10 cellular contexts compared by ENCODE assay signal in the genomic region with DNA sequence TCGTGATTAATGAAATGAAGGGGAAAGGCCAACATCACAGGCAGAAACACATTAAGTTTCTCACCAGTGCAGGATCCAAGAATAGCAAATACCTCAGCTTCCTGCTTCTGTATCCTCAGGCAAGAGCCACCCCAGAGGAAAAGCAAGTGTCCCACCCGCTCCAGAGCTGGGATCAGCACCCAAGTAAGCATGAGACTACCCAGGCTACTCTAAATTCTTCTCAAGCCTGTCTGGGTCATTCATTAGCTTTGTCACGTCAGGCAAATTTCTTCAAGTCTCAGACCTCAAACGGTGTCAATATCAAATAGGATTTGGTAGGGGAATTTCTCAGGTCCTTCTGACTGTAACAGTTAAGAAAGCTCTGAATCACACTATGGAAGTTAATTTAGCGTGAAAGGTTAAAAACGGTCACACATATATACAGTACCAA. TPM values are rescaled to one million over a fixed set of nuclear protein-coding genes. Genes with fewer than 3 reads are reported as not detected.
DNase-seq lines count a peak whose midpoint lies in the region; ATAC-seq and TF ChIP-seq lines count a peak whose summit lies in the region.
"Had no signal": no experiment of that assay in that cellular context is flagged by ENCODE, and none has a peak within 500 bp of the region (broad histone marks: within the 10 kb centered on the region; RNA-seq: fewer than 3 reads in every experiment).

No MANE protein-coding gene starts in this region.

- H3K4me1 Mint-ChIP-seq in nephron progenitor cell, result peaks cover 10% of the 10 kb centered on the region

- no peak overlapping the region for H3K4me3 Mint-ChIP-seq in nephron progenitor cell
- H3K4me3 Mint-ChIP-seq: activated naive CD8-positive, alpha-beta T cell treated with anti-CD3 and anti-CD28 coated beads, Interleukin-2, amount 10 ng/mL, durations not matched to agents 7 days and 5 days had no signal

- peaks cover 74% of the 10 kb centered on the region for H3K36me3 Mint-ChIP-seq in nephron progenitor cell (ENCODE audit: low read depth)

- no peak overlapping the region for H3K4me3 ChIP-seq in astrocyte of the spinal cord (ENCODE audit: low read depth, low read length)
- H3K4me3 ChIP-seq in psoas muscle, result no peak overlapping the region

- no peak overlapping the region for H3K27ac Mint-ChIP-seq in nephron progenitor cell
- H3K27ac Mint-ChIP-seq: activated naive CD8-positive, alpha-beta T cell treated with anti-CD3 and anti-CD28 coated beads, Interleukin-2, amount 10 ng/mL, durations not matched to agents 7 days and 5 days had no signal

- H3K4me1 ChIP-seq in psoas muscle, result peaks cover 19% of the 10 kb centered on the region

- H3K36me3 ChIP-seq in psoas muscle (ENCODE audit: insufficient read depth in 1 of 2, low read depth in 1 of 2), result no peaks in the 10 kb centered on the region

- intact Hi-C loops in psoas muscle (cut with DNase I), result no loop called here

- no peaks in the 10 kb centered on the region for H3K27me3 ChIP-seq in psoas muscle (ENCODE audit: insufficient read depth in 3 of 3, low read length in 2 of 3)

- ATAC-seq in GM18861 (IDR thresholded peaks at IDR 0.05; ENCODE audit: unreplicated experiment), result peak; percentile 86
- ATAC-seq in HG03097 (IDR thresholded peaks at IDR 0.05; ENCODE audit: low FRiP score, unreplicated experiment), result peak; percentile 77
- peak; percentile 65 to 72 (median 68) for ATAC-seq in psoas muscle
- ATAC-seq in GM21515 (IDR thresholded peaks at IDR 0.05; ENCODE audit: unreplicated experiment), result no peak
- ATAC-seq in GM19455 (IDR thresholded peaks at IDR 0.05; ENCODE audit: unreplicated experiment), result no peak

- H3K27ac ChIP-seq in psoas muscle, result peak overlapping the region; percentile 51

- H3K27me3 Mint-ChIP-seq in nephron progenitor cell (ENCODE audit: low read depth, poor library complexity), result no peaks in the 10 kb centered on the region
- H3K27me3 Mint-ChIP-seq: activated naive CD8-positive, alpha-beta T cell treated with anti-CD3 and anti-CD28 coated beads, Interleukin-2, amount 10 ng/mL, durations not matched to agents 7 days and 5 days had no signal

- no peak for TF ChIP-seq CTCF in astrocyte of the spinal cord (IDR thresholded peaks at IDR 0.05; ENCODE audit: low read depth, low read length)
- TF ChIP-seq CTCF in psoas muscle (IDR thresholded peaks at IDR 0.05), result no peak
- TF ChIP-seq CTCF in nephron progenitor cell (IDR thresholded peaks at IDR 0.05), result no peak

- in situ Hi-C loops in astrocyte of the spinal cord (cut with HindIII; ENCODE audit: low sequenced_read_pairs), result no loop called here

- DNase-seq in astrocyte of the spinal cord (ENCODE audit: low read depth, low spot score), result peak; percentile 87
- DNase-seq in psoas muscle, result no peak
- DNase-seq in nephron progenitor cell, result no peak
- DNase-seq in NCI-H1694 (lab: John Stamatoyannopoulos, UW), result no peak
- DNase-seq: activated naive CD8-positive, alpha-beta T cell treated with anti-CD3 and anti-CD28 coated beads, Interleukin-2, amount 10 ng/mL, durations not matched to agents 7 days and 5 days; SW 1271 had no signal

- no peaks in the 10 kb centered on the region for H3K9me3 ChIP-seq in psoas muscle

- WGBS in psoas muscle, 3 donors, result 24 to 36% (median 31%) methylated on average over 6 of the region's 6 CpGs

- peaks cover 17% of the 10 kb centered on the region for H3K9me3 Mint-ChIP-seq in nephron progenitor cell
- H3K9me3 Mint-ChIP-seq: activated naive CD8-positive, alpha-beta T cell treated with anti-CD3 and anti-CD28 coated beads, Interleukin-2, amount 10 ng/mL, durations not matched to agents 7 days and 5 days had no signal

RNA-seq across cellular contexts. Expression of a gene that starts 59.0 kb away (rescaled TPM):
- 10 to 100 TPM; 14.6 to 20.2 (median 15.0) TPM for total RNA-seq in psoas muscle
- 10 to 100 TPM in 2 of 3 donors, 1 to 10 TPM in 1; 7.1 to 19.3 (median 17.6) TPM for polyA plus RNA-seq in psoas muscle

Comparison
In these comparisons a context has a peak if more than half of its experiments do, and no peak if none do; other contexts are left out.
1. ATAC-seq: peak in GM18861 (single experiment), HG03097 (single experiment) and psoas muscle (4 of 4); none in GM21515 (single experiment) and GM19455 (single experiment).